Comparison of ENCODE assay signal across 16 cellular contexts in the genomic region with DNA sequence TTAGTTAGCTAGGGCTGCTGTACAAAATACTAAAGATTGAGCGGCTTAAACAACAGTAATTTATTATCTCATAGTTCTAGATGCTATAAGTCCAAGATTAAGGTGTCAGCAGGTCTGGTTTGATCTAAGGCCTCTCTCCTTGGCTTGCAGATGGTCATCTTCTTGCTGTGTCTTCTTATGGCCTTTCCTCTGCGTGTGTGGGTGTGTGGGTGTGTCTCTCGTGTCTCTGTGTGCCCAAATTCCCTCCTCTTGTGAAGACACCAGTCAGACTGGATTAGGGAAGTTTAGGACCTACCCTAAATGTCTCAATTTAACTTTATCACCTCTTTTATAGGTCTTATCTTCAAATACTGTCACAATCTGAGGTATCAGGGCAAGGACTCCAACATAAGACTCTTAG. TPM values are rescaled to one million over a fixed set of nuclear protein-coding genes. Genes with fewer than 3 reads are reported as not detected.
A peak's percentile ranks its signal among the peaks of the same experiment; 100 is the strongest.
DNase-seq lines count a peak whose midpoint lies in the region; ATAC-seq, FAIRE-seq and TF ChIP-seq lines count a peak whose summit lies in the region.
"Had no signal": no experiment of that assay in that cellular context is flagged by ENCODE, and none has a peak within 500 bp of the region (broad histone marks: within the 10 kb centered on the region; RNA-seq: fewer than 3 reads in every experiment).

No MANE protein-coding gene starts in this region.

- no peaks in the 10 kb centered on the region for H3K36me3 Mint-ChIP-seq in glutamatergic neuron (ENCODE audit: unreplicated experiment)
- H3K36me3 Mint-ChIP-seq in activated naive CD8-positive, alpha-beta T cell treated with anti-CD3 and anti-CD28 coated beads for 36 hours, result peaks cover 36% of the 10 kb centered on the region

- H3K27me3 Mint-ChIP-seq in glutamatergic neuron (ENCODE audit: unreplicated experiment), result peaks cover 2% of the 10 kb centered on the region
- H3K27me3 Mint-ChIP-seq in activated naive CD8-positive, alpha-beta T cell treated with anti-CD3 and anti-CD28 coated beads for 36 hours, result no peaks in the 10 kb centered on the region
- H3K27me3 Mint-ChIP-seq: B cell; CD4-positive, alpha-beta memory T cell; IgD-negative memory B cell had no signal

- H3K9me3 ChIP-seq in SU-DHL-6 (ENCODE audit: insufficient read depth, low read length) (no peaks in the 10 kb centered on the region), right cardiac atrium (ENCODE audit: control insufficient read depth, low read length) (no peaks in the 10 kb centered on the region)

- peaks cover 24% of the 10 kb centered on the region; the same call in 1 of the 2 replicates for H3F3A ChIP-seq in SU-DHL-6 (ENCODE audit: insufficient read depth)

- H3K4me1 Mint-ChIP-seq in glutamatergic neuron (ENCODE audit: low read depth, unreplicated experiment), result peaks cover 10% of the 10 kb centered on the region
- H3K4me1 Mint-ChIP-seq in activated naive CD8-positive, alpha-beta T cell treated with anti-CD3 and anti-CD28 coated beads for 36 hours, result peaks cover 40% of the 10 kb centered on the region

- H3K4me1 ChIP-seq in right cardiac atrium (ENCODE audit: control insufficient read depth, insufficient read depth, low read length), result peaks cover 1% of the 10 kb centered on the region

- no peak overlapping the region for H3K9ac ChIP-seq in SU-DHL-6 (ENCODE audit: low read length)

- H3K36me3 ChIP-seq in SU-DHL-6 (ENCODE audit: low read length), result no peaks in the 10 kb centered on the region

- ATAC-seq in HG03045 (IDR thresholded peaks at IDR 0.05; ENCODE audit: unreplicated experiment), result no peak
- no peak for ATAC-seq in right cardiac atrium
- ATAC-seq: PC-3 had no signal

- peak overlapping the region; percentile 7 for H3K4me2 ChIP-seq in SU-DHL-6 (ENCODE audit: low read depth, low read length, poor library complexity, severe bottlenecking)

- no peak overlapping the region for H3K4me3 Mint-ChIP-seq in glutamatergic neuron (ENCODE audit: unreplicated experiment)
- no peak overlapping the region for H3K4me3 Mint-ChIP-seq in activated naive CD8-positive, alpha-beta T cell treated with anti-CD3 and anti-CD28 coated beads for 36 hours
- H3K4me3 Mint-ChIP-seq: B cell had no signal

- H3K27ac ChIP-seq in SU-DHL-6 (ENCODE audit: low read depth, low read length) (peak overlapping the region; percentile 28; the same call in 1 of the 2 replicates), right cardiac atrium (ENCODE audit: low read length) (no peak overlapping the region)
- H3K27ac ChIP-seq: RWPE1 had no signal

- peak; percentile 88 for FAIRE-seq in D721Med (lab: Jason Lieb, UNC)
- FAIRE-seq in GM18507 (lab: Jason Lieb, UNC), result peak; percentile 68

- H3K79me2 ChIP-seq in SU-DHL-6 (ENCODE audit: insufficient read depth, low read length), result peaks cover 98% of the 10 kb centered on the region

- intact Hi-C loops in right cardiac atrium (cut with DNase I), result no loop called here

- H3K9me3 Mint-ChIP-seq in glutamatergic neuron (ENCODE audit: unreplicated experiment), result peaks cover 4% of the 10 kb centered on the region
- peaks cover 15% of the 10 kb centered on the region for H3K9me3 Mint-ChIP-seq in activated naive CD8-positive, alpha-beta T cell treated with anti-CD3 and anti-CD28 coated beads for 36 hours

- peak overlapping the region; percentile 79 for H3K27ac Mint-ChIP-seq in glutamatergic neuron (ENCODE audit: unreplicated experiment)
- H3K27ac Mint-ChIP-seq in activated naive CD8-positive, alpha-beta T cell treated with anti-CD3 and anti-CD28 coated beads for 36 hours, result no peak overlapping the region
- H3K27ac Mint-ChIP-seq: B cell, IgD-negative memory B cell had no signal

- DNase-seq in D721Med (ENCODE audit: insufficient read length, low spot score) (no peak), GM18507 (ENCODE audit: extremely low spot score, insufficient read length, low read depth) (no peak), glutamatergic neuron (no peak), right cardiac atrium (no peak)
- no peak for DNase-seq in activated naive CD8-positive, alpha-beta T cell treated with anti-CD3 and anti-CD28 coated beads for 36 hours
- DNase-seq: Calu3; CD4-positive, alpha-beta memory T cell; DMS79 treated with DMSO at 0.1 percent for 48 hours; NCI-H187 treated with DMSO at 0.1 percent for 48 hours; NCI-H526 treated with DMSO at 0.1 percent for 48 hours; PC-3 had no signal

- TF ChIP-seq CTCF in D721Med (IDR thresholded peaks at IDR 0.05; ENCODE audit: insufficient read depth, missing control alignments), result no peak
- TF ChIP-seq CTCF in SU-DHL-6 (IDR thresholded peaks at IDR 0.05; ENCODE audit: insufficient read depth, low read length, poor library complexity, severe bottlenecking), result no peak
- TF ChIP-seq CTCF in glutamatergic neuron (IDR thresholded peaks at IDR 0.05; ENCODE audit: partially characterized antibody, unreplicated experiment), result no peak

- H2AFZ ChIP-seq in SU-DHL-6 (ENCODE audit: low read depth, low read length, severe bottlenecking), result no peak overlapping the region

- 0 out of 2 replicates have a peak, but pooled peaks cover 3% of the 10 kb centered on the region for H4K20me1 ChIP-seq in SU-DHL-6 (ENCODE audit: low read depth, low read length)

- no peaks in the 10 kb centered on the region for H3K9me2 ChIP-seq in SU-DHL-6 (replicated peaks; ENCODE audit: insufficient read depth, low read length)

- no peak overlapping the region for H3K4me3 ChIP-seq in SU-DHL-6 (ENCODE audit: insufficient read depth, low read length, poor library complexity, severe bottlenecking)
- no peak overlapping the region for H3K4me3 ChIP-seq in right cardiac atrium (ENCODE audit: low read length)

- H3K27me3 ChIP-seq in SU-DHL-6 (ENCODE audit: low read length) (no peaks in the 10 kb centered on the region), right cardiac atrium (ENCODE audit: control insufficient read depth, insufficient read depth) (no peaks in the 10 kb centered on the region)

- WGBS in right cardiac atrium, result 58% methylated on average over 3 of the region's 3 CpGs

RNA-seq across cellular contexts. Expression of a gene that starts 28.3 kb away (rescaled TPM):
- total RNA-seq in glutamatergic neuron (ENCODE audit: unreplicated experiment) (38.1 TPM), right cardiac atrium (10 to 100 TPM in 1 of 4 donors, 1 to 10 TPM in 3; 9.5 to 10.8 (median 9.6) TPM)
- 3.8 TPM for polyA plus RNA-seq in right cardiac atrium
- 10 to 100 TPM; 29.2 to 34.7 TPM for total RNA-seq in activated naive CD8-positive, alpha-beta T cell treated with anti-CD3 and anti-CD28 coated beads for 36 hours
